Comparison of ENCODE assay signal across 1 cellular context in genomic region chr22:36339171-36340065, GRCh38.
TF ChIP-seq lines count a peak whose summit lies in the region.

No MANE protein-coding gene starts in this region.

TF ChIP-seq in HepG2, 621 proteins besides CTCF, POLR2A, EP300 and RAD21 (continued from another document):
- no peak for TF ChIP-seq ZNF550 (CRISPR knock-in tag; IDR thresholded peaks at IDR 0.05; ENCODE audit: borderline replicate concordance)
- no peak for TF ChIP-seq AKNA (CRISPR knock-in tag; IDR thresholded peaks at IDR 0.05; ENCODE audit: borderline replicate concordance)
- no peak for TF ChIP-seq ZNF597 (CRISPR knock-in tag; IDR thresholded peaks at IDR 0.05)
- no peak for TF ChIP-seq KDM1A (CRISPR knock-in tag; IDR thresholded peaks at IDR 0.05)
- no peak for TF ChIP-seq LBX2 (CRISPR knock-in tag; IDR thresholded peaks at IDR 0.05; ENCODE audit: borderline replicate concordance)
- no peak for TF ChIP-seq SRSF4 (IDR thresholded peaks at IDR 0.05; ENCODE audit: low read depth, low read length, poor library complexity, severe bottlenecking)
- no peak for TF ChIP-seq ZNF232 (CRISPR knock-in tag; IDR thresholded peaks at IDR 0.05; ENCODE audit: borderline replicate concordance)
- no peak for TF ChIP-seq CENPT (CRISPR knock-in tag; IDR thresholded peaks at IDR 0.05; ENCODE audit: low read depth)
- TF ChIP-seq NR1H2 (CRISPR knock-in tag; IDR thresholded peaks at IDR 0.05; ENCODE audit: borderline replicate concordance, low read depth) = no peak
